8 cellular contexts compared by ENCODE assay signal in genomic region chr4:139099366-139099982, GRCh38.
DNase-seq lines count a peak whose midpoint lies in the region; ATAC-seq and TF ChIP-seq lines count a peak whose summit lies in the region.

No MANE protein-coding gene starts in this region.

- peak; percentile 83 for TF ChIP-seq CTCF in PC-9 (conservative IDR thresholded peaks at IDR 0.05)
- peak; percentile 92 for TF ChIP-seq CTCF in fibroblast of pulmonary artery (IDR thresholded peaks at IDR 0.05; ENCODE audit: low read length, missing control alignments)
- peak; percentile 71 for TF ChIP-seq CTCF in neutrophil (IDR thresholded peaks at IDR 0.05)
- TF ChIP-seq CTCF in testis (IDR thresholded peaks at IDR 0.05) = peak; percentile 62 to 78 (median 75)

- intact Hi-C loops in PC-9 (cut with micrococcal nuclease; ENCODE audit: unreplicated experiment) (loop anchor here (1.0 to 5.0 kb wide), 3 partner anchors 68 to 196 kb away; no protein-coding TSS in a partner anchor), testis (cut with DNase I; ENCODE audit: low total_unique reads) (no loop called here)

- TF ChIP-seq POLR2A in testis (IDR thresholded peaks at IDR 0.05) = no peak

- H3K4me1 ChIP-seq in PC-9 (replicated peaks; ENCODE audit: insufficient read depth) = no peaks in the 10 kb centered on the region
- peaks cover 0 to 5% of the 10 kb centered on the region in 2 experiments for H3K4me1 ChIP-seq in neutrophil (ENCODE audit: control insufficient read depth in 1 of 2, insufficient read depth in 1 of 2, low read depth in 1 of 2, low read length in 1 of 2)
- H3K4me1 ChIP-seq in testis = no peaks in the 10 kb centered on the region

- 18 to 22% methylated on average over 2 of the region's 2 CpGs for WGBS in testis, 2 donors

- POLR2A ChIA-PET in PC-9 (lab: Charles Lee; ENCODE audit: unreplicated experiment) = no interaction called here

- no peaks in the 10 kb centered on the region for H3F3A ChIP-seq in PC-9 (ENCODE audit: insufficient read depth, low read depth)

- H4K20me1 ChIP-seq in PC-9 (ENCODE audit: insufficient read depth) = no peaks in the 10 kb centered on the region

- H3K4me3 ChIP-seq in PC-9 (no peak overlapping the region), fibroblast of pulmonary artery (replicated peaks; ENCODE audit: low read depth, low read length) (no peak overlapping the region), neutrophil (ENCODE audit: low read depth in 1 of 2, low read length in 1 of 2) (no peak overlapping the region), testis (no peak overlapping the region)

- no peak overlapping the region; the same call in 1 of the 2 replicates for H2AFZ ChIP-seq in PC-9

- H3K27ac ChIP-seq in PC-9 (no peak overlapping the region), neutrophil (no peak overlapping the region), testis (no peak overlapping the region)

- no TSS peak for BruUV-seq in PC-9 (replicated peaks; lab: Mats Ljungman, UMichigan)

- DNase-seq in DMS153 (lab: John Stamatoyannopoulos, UW) (peak; percentile 70), LHCN-M2 (ENCODE audit: low read depth) (peak; percentile 73), PC-9 (peak; percentile 47 to 64), fibroblast of pulmonary artery (ENCODE audit: low read depth) (peak; percentile 92), testis (peak; percentile 76)
- peak; percentile 76 for DNase-seq in activated T-cell treated with anti-CD3 and anti-CD28 coated beads, Interleukin-2, amount 50 U/mL, for 48 hours

- H3K27me3 ChIP-seq in PC-9 (ENCODE audit: insufficient read depth, low read depth) (no peaks in the 10 kb centered on the region), neutrophil (no peaks in the 10 kb centered on the region), testis (no peaks in the 10 kb centered on the region)

- H3K4me2 ChIP-seq in PC-9 = no peak overlapping the region

- CTCF ChIA-PET in PC-9 (lab: Charles Lee) = interaction anchor here (0.6 kb wide), 1 partner anchor 282 kb away, joined by 3 read pairs; no protein-coding TSS in a partner anchor

- no peaks in the 10 kb centered on the region for H3K79me2 ChIP-seq in PC-9 (ENCODE audit: low read depth)

- ATAC-seq in GM21447 (IDR thresholded peaks at IDR 0.05; ENCODE audit: unreplicated experiment) = peak; percentile 87

- H3K9me2 ChIP-seq in PC-9 (ENCODE audit: insufficient read depth) = no peaks in the 10 kb centered on the region

- H3K9me3 ChIP-seq in PC-9 (ENCODE audit: insufficient read depth, low read depth) = no peaks in the 10 kb centered on the region
- no peaks in the 10 kb centered on the region for H3K9me3 ChIP-seq in neutrophil
- H3K9me3 ChIP-seq in testis = no peaks in the 10 kb centered on the region

- H3K36me3 ChIP-seq in PC-9 (ENCODE audit: low read depth) (no peaks in the 10 kb centered on the region), neutrophil (peaks cover 7% of the 10 kb centered on the region), testis (ENCODE audit: low read depth, missing control alignments) (no peaks in the 10 kb centered on the region)
